In genomic region chr2:10412380-10412779, GRCh38 we compare ENCODE assay signal across 9 cellular contexts. TPM values are rescaled to one million over a fixed set of nuclear protein-coding genes. Genes with fewer than 3 reads are reported as not detected.
A peak's percentile ranks its signal among the peaks of the same experiment; 100 is the strongest.
DNase-seq lines count a peak whose midpoint lies in the region; ATAC-seq, FAIRE-seq and TF ChIP-seq lines count a peak whose summit lies in the region.
"Had no signal": no experiment of that assay in that cellular context is flagged by ENCODE, and none has a peak within 500 bp of the region (broad histone marks: within the 10 kb centered on the region; RNA-seq: fewer than 3 reads in every experiment).

No MANE protein-coding gene starts in this region.

- H3K9ac ChIP-seq in Karpas-422 (ENCODE audit: low read length) = no peak overlapping the region
- H3K9ac ChIP-seq in kidney (ENCODE audit: low read length in 2 of 2) = no peak overlapping the region

- WGBS in right cardiac atrium = 96% methylated on average over 3 of the region's 3 CpGs

- no peaks in the 10 kb centered on the region for H3K27me3 ChIP-seq in right cardiac atrium (ENCODE audit: control insufficient read depth, insufficient read depth)
- no peaks in the 10 kb centered on the region for H3K27me3 ChIP-seq in Karpas-422 (ENCODE audit: low read length)

- DNase-seq in Right ventricle myocardium inferior (ENCODE audit: missing footprints) (peak; percentile 30), right cardiac atrium (no peak), Karpas-422 (peak; percentile 87), astrocyte of the hippocampus (ENCODE audit: low read depth, low spot score) (peak; percentile 57), sciatic nerve (ENCODE audit: low spot score) (no peak), kidney (no peak)

- H3K36me3 ChIP-seq in Karpas-422 (ENCODE audit: insufficient read depth, low read length) (no peaks in the 10 kb centered on the region), kidney (ENCODE audit: control insufficient read depth in 1 of 2, insufficient read depth in 2 of 2, low read length in 2 of 2) (no peaks in the 10 kb centered on the region)

- H4K20me1 ChIP-seq in Karpas-422 (ENCODE audit: insufficient read depth, low read depth, low read length) = 0 out of 2 replicates have a peak, but pooled peaks cover 4% of the 10 kb centered on the region

- H3K9me3 ChIP-seq in right cardiac atrium (ENCODE audit: control insufficient read depth, low read length) (no peaks in the 10 kb centered on the region), Karpas-422 (ENCODE audit: low read length) (no peaks in the 10 kb centered on the region; the same call in 1 of the 2 replicates), kidney (ENCODE audit: control insufficient read depth in 1 of 2, low read length in 2 of 2) (no peaks in the 10 kb centered on the region)

- no peaks in the 10 kb centered on the region for H3K9me2 ChIP-seq in Karpas-422 (replicated peaks; ENCODE audit: insufficient read depth, low read length)

- FAIRE-seq in kidney (lab: Jason Lieb, UNC) = no peak

- H3K4me1 ChIP-seq in right cardiac atrium (ENCODE audit: control insufficient read depth, insufficient read depth, low read length) (peaks cover 6% of the 10 kb centered on the region), Karpas-422 (ENCODE audit: low read length) (peaks cover 44% of the 10 kb centered on the region), kidney (ENCODE audit: control insufficient read depth in 1 of 2, insufficient read depth in 1 of 2, low read depth in 1 of 2, low read length in 2 of 2) (peaks cover 15 to 25% of the 10 kb centered on the region in 2 donors)

- ATAC-seq in Right ventricle myocardium inferior (no peak), right cardiac atrium (no peak), sciatic nerve (peak; percentile 33), GM21528 (IDR thresholded peaks at IDR 0.05; ENCODE audit: low FRiP score, unreplicated experiment) (no peak), HG03175 (IDR thresholded peaks at IDR 0.05; ENCODE audit: unreplicated experiment) (no peak)

- no peak overlapping the region for H3K4me2 ChIP-seq in Karpas-422 (ENCODE audit: low read depth, low read length, poor library complexity, severe bottlenecking)

- no peak overlapping the region; the same call in 1 of the 2 replicates for H2AFZ ChIP-seq in Karpas-422 (ENCODE audit: low read length)

- H3K27ac ChIP-seq in right cardiac atrium (ENCODE audit: low read length) = no peak overlapping the region
- no peak overlapping the region for H3K27ac ChIP-seq in Karpas-422 (ENCODE audit: low read length)
- no peak overlapping the region for H3K27ac ChIP-seq in kidney (ENCODE audit: low read depth in 2 of 2, low read length in 2 of 2)
- H3K27ac ChIP-seq: VCaP had no signal

- intact Hi-C loops in Right ventricle myocardium inferior (cut with DNase I) (no loop called here), right cardiac atrium (cut with DNase I) (loop anchor here in 2 of 4 donors (5.0 kb wide), 2 partner anchors 270 to 290 kb away; partner anchors contain the start of gene RRM2 (in 1 of the 2)), sciatic nerve (cut with DNase I) (no loop called here), kidney (cut with DNase I) (no loop called here)

- H3K4me3 ChIP-seq in right cardiac atrium (ENCODE audit: low read length) (no peak overlapping the region), Karpas-422 (ENCODE audit: low read length) (no peak overlapping the region), kidney (ENCODE audit: low read length in 2 of 2) (no peak overlapping the region)

- no peak for TF ChIP-seq CTCF in kidney (IDR thresholded peaks at IDR 0.05; ENCODE audit: borderline replicate concordance, extremely low read depth, insufficient read depth)

- no peaks in the 10 kb centered on the region for H3K79me2 ChIP-seq in Karpas-422 (ENCODE audit: low read length)

RNA-seq across cellular contexts. Expression of gene ODC1, which starts 35.7 kb away (rescaled TPM):
- total RNA-seq in Right ventricle myocardium inferior (37.2 TPM), right cardiac atrium (10 to 100 TPM; 35.2 to 47.9 (median 39.8) TPM), sciatic nerve (33.1 TPM), kidney (97.5 TPM)
- polyA plus RNA-seq in right cardiac atrium (17.3 TPM), kidney (ENCODE audit: insufficient read depth, low read depth, low replicate concordance) (94.4 TPM)
- 247 and 289 TPM in 2 replicates for total RNA-seq in Karpas-422 (2014; rRNA removed; shearing (Covaris generic); ENCODE audit: low replicate concordance)

Comparison
In these comparisons a context has a peak if more than half of its experiments do, and no peak if none do; other contexts are left out.
1. DNase-seq: peak in Right ventricle myocardium inferior (single experiment), Karpas-422 (single experiment) and astrocyte of the hippocampus (single experiment); none in right cardiac atrium (0 of 3), sciatic nerve (single experiment) and kidney (single experiment).